8 cellular contexts compared by ENCODE assay signal in the genomic region with DNA sequence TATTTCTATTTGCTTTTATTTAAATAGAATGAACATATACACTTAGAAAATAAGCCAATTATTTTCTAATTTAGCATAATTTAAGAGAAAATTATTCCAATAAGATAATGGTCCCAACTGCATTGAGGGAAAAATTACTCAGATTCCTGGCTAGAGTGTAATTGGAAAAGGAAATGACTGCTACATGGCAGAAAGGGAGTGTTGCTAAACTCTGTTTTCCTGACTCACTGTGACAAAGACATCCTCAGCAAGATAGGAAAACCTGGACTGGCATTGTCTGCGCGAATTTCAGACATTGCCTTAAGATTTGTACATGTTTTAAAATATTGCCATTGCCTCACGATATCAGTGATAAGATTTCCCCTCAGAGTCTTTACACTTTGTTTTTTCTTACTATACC. TPM values are rescaled to one million over a fixed set of nuclear protein-coding genes. Genes with fewer than 3 reads are reported as not detected.
A peak's percentile ranks its signal among the peaks of the same experiment; 100 is the strongest.
DNase-seq lines count a peak whose midpoint lies in the region; ATAC-seq and TF ChIP-seq lines count a peak whose summit lies in the region.

No MANE protein-coding gene starts in this region.

- peak overlapping the region; percentile 56 for H3K4me3 ChIP-seq in epithelial cell of proximal tubule (ENCODE audit: low read depth, low read length)

- no peak for ATAC-seq in HG02884 (IDR thresholded peaks at IDR 0.05; ENCODE audit: unreplicated experiment)

- no peak for TF ChIP-seq CTCF in epithelial cell of proximal tubule (conservative IDR thresholded peaks at IDR 0.05; ENCODE audit: low read depth, low read length)

- no peak for DNase-seq in T-helper 2 cell treated with Interferon-gamma antibody and Interleukin-4, amounts not matched to agents 5 μg/mL and 100 μg/mL, for 36 hours (ENCODE audit: low spot score)
- DNase-seq in T-helper 2 cell = no peak
- DNase-seq in RKO (ENCODE audit: low spot score) = peak; percentile 89
- DNase-seq in epithelial cell of proximal tubule (ENCODE audit: low read depth) = peak; percentile 23
- DNase-seq in pulmonary artery endothelial cell (ENCODE audit: low read depth, low spot score) = peak; percentile 75
- no peak for DNase-seq in NCI-H2171 treated with DMSO at 0.1 percent for 48 hours (lab: John Stamatoyannopoulos, UW)
- DNase-seq in NCI-H1436 (lab: John Stamatoyannopoulos, UW) = no peak

- peak overlapping the region; percentile 58 for H3K4me3 Mint-ChIP-seq in T-helper 2 cell treated with Interferon-gamma antibody and Interleukin-4, amounts not matched to agents 5 μg/mL and 100 μg/mL, for 36 hours

- peaks cover 13% of the 10 kb centered on the region for H3K36me3 Mint-ChIP-seq in T-helper 2 cell treated with Interferon-gamma antibody and Interleukin-4, amounts not matched to agents 5 μg/mL and 100 μg/mL, for 36 hours (ENCODE audit: low read depth)

- H3K27ac Mint-ChIP-seq in T-helper 2 cell treated with Interferon-gamma antibody and Interleukin-4, amounts not matched to agents 5 μg/mL and 100 μg/mL, for 36 hours = no peak overlapping the region

- H3K9me3 Mint-ChIP-seq in T-helper 2 cell treated with Interferon-gamma antibody and Interleukin-4, amounts not matched to agents 5 μg/mL and 100 μg/mL, for 36 hours = no peaks in the 10 kb centered on the region

- peaks cover 48% of the 10 kb centered on the region for H3K4me1 Mint-ChIP-seq in T-helper 2 cell treated with Interferon-gamma antibody and Interleukin-4, amounts not matched to agents 5 μg/mL and 100 μg/mL, for 36 hours (ENCODE audit: low read depth)

- peaks cover 42% of the 10 kb centered on the region for H3K27me3 Mint-ChIP-seq in T-helper 2 cell treated with Interferon-gamma antibody and Interleukin-4, amounts not matched to agents 5 μg/mL and 100 μg/mL, for 36 hours (ENCODE audit: low read depth)

RNA-seq across cellular contexts. Expression of gene TNIP3, which starts 8.2 kb away (rescaled TPM):
- total RNA-seq in epithelial cell of proximal tubule (0.07 and 0.46 TPM in 2 replicates), pulmonary artery endothelial cell (0.20 and 1.2 TPM in 2 replicates)

Comparison
In these comparisons a context has a peak if more than half of its experiments do, and no peak if none do; other contexts are left out.
1. DNase-seq: peak in RKO (single experiment), epithelial cell of proximal tubule (single experiment) and pulmonary artery endothelial cell (single experiment); none in T-helper 2 cell treated with Interferon-gamma antibody and Interleukin-4, amounts not matched to agents 5 μg/mL and 100 μg/mL, for 36 hours (single experiment), T-helper 2 cell (0 of 5), NCI-H2171 treated with DMSO at 0.1 percent for 48 hours (single experiment) and NCI-H1436 (single experiment).